In the genomic region with DNA sequence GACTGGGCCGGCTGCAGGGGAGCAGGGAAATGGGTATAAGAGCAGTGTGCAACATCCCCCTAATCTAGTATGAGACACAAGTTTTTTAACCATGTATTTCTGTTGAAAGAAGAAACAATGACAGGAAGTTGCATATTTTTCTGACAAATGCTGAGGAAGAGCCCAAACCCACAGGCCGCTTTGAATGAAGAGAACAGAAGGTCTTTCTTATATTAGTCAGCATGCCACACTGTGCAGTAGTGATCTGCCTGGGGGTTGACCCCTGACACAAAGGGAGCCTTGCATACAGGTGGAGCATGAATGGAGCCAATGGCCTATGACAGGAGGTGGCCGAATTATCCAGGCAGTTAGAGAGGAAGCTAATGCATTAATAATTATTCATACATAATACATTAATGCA, we compare ENCODE assay signal across 25 cellular contexts.
"Had no signal": no experiment of that assay in that cellular context is flagged by ENCODE, and none has a peak within 500 bp of the region (broad histone marks: within the 10 kb centered on the region; RNA-seq: fewer than 3 reads in every experiment).

No MANE protein-coding gene starts in this region.

- DNase-seq: cortex of kidney; effector memory CD8-positive, alpha-beta T cell; erythroblast; esophagus squamous epithelium; foreskin melanocyte; hypothalamus; immature natural killer cell; islet precursor cell; kidney glomerular epithelial cell; left ventricle myocardium superior; lower lobe of right lung; naive thymus-derived CD8-positive, alpha-beta T cell; nephron progenitor cell; occipital lobe; pancreas; right lobe of liver; small intestine; stimulated activated CD4-positive, alpha-beta T cell treated with anti-CD3 and anti-CD28 coated beads, Interleukin-15, amount 100 ng/mL, for 24 hours; stimulated activated CD4-positive, alpha-beta T cell treated with anti-CD3 and anti-CD28 coated beads, Interleukin-2, amount 100 ng/mL, for 48 hours; stimulated activated naive B cell treated with anti-CD40 and anti-IgM and Interleukin-4, amounts not matched to agents 10 μg/mL and 1 μg/mL and 100 μg/mL, for 72 hours; transverse colon had no signal

- H3K36me3 Mint-ChIP-seq: stimulated activated naive B cell treated with anti-CD40 and anti-IgM and Interleukin-4, amounts not matched to agents 10 μg/mL and 1 μg/mL and 100 μg/mL, for 72 hours had no signal

- H3K9me3 ChIP-seq: lower lobe of right lung, pancreas, right lobe of liver, suprapubic skin, transverse colon, vagina had no signal

- H3K27ac ChIP-seq: esophagus squamous epithelium, lower lobe of right lung, pancreas, right lobe of liver, suprapubic skin, transverse colon, vagina had no signal

- H3K27ac Mint-ChIP-seq: effector memory CD8-positive, alpha-beta T cell; immature natural killer cell; naive thymus-derived CD8-positive, alpha-beta T cell; nephron progenitor cell; stimulated activated naive B cell treated with anti-CD40 and anti-IgM and Interleukin-4, amounts not matched to agents 10 μg/mL and 1 μg/mL and 100 μg/mL, for 72 hours; stimulated activated naive CD8-positive, alpha-beta T cell treated with anti-CD3 and anti-CD28 coated beads, Interleukin-15, Interleukin-2, amounts not matched to agents 100 ng/mL and 50 ng/mL, for 24 hours had no signal

- H3K27me3 ChIP-seq: esophagus squamous epithelium, pancreas, right lobe of liver, suprapubic skin, transverse colon, vagina had no signal

- H3K4me3 ChIP-seq: esophagus squamous epithelium, lower lobe of right lung, pancreas, right lobe of liver, suprapubic skin, transverse colon, vagina had no signal

- H3K27me3 Mint-ChIP-seq: effector memory CD8-positive, alpha-beta T cell; naive thymus-derived CD8-positive, alpha-beta T cell; stimulated activated naive B cell treated with anti-CD40 and anti-IgM and Interleukin-4, amounts not matched to agents 10 μg/mL and 1 μg/mL and 100 μg/mL, for 72 hours; stimulated activated naive CD8-positive, alpha-beta T cell treated with anti-CD3 and anti-CD28 coated beads, Interleukin-15, Interleukin-2, amounts not matched to agents 100 ng/mL and 50 ng/mL, for 24 hours had no signal

- H3K4me1 ChIP-seq: esophagus squamous epithelium, lower lobe of right lung, pancreas, right lobe of liver, suprapubic skin, transverse colon, vagina had no signal

- H3K36me3 ChIP-seq: esophagus squamous epithelium, lower lobe of right lung, pancreas, right lobe of liver, suprapubic skin, transverse colon, vagina had no signal

- ATAC-seq: effector memory CD8-positive, alpha-beta T cell; left ventricle myocardium superior; lower lobe of right lung; naive thymus-derived CD8-positive, alpha-beta T cell; pancreas; right lobe of liver; stimulated activated naive B cell treated with anti-CD40 and anti-IgM and Interleukin-4, amounts not matched to agents 10 μg/mL and 1 μg/mL and 100 μg/mL, for 72 hours had no signal

- H3K4me3 Mint-ChIP-seq: effector memory CD8-positive, alpha-beta T cell; naive thymus-derived CD8-positive, alpha-beta T cell; nephron progenitor cell; stimulated activated naive B cell treated with anti-CD40 and anti-IgM and Interleukin-4, amounts not matched to agents 10 μg/mL and 1 μg/mL and 100 μg/mL, for 72 hours; stimulated activated naive CD8-positive, alpha-beta T cell treated with anti-CD3 and anti-CD28 coated beads, Interleukin-15, Interleukin-2, amounts not matched to agents 100 ng/mL and 50 ng/mL, for 24 hours had no signal

- FAIRE-seq: endometrium, pancreas, small intestine had no signal

- H3K4me1 Mint-ChIP-seq: naive thymus-derived CD8-positive, alpha-beta T cell; nephron progenitor cell; stimulated activated naive B cell treated with anti-CD40 and anti-IgM and Interleukin-4, amounts not matched to agents 10 μg/mL and 1 μg/mL and 100 μg/mL, for 72 hours had no signal
